In the genomic region with DNA sequence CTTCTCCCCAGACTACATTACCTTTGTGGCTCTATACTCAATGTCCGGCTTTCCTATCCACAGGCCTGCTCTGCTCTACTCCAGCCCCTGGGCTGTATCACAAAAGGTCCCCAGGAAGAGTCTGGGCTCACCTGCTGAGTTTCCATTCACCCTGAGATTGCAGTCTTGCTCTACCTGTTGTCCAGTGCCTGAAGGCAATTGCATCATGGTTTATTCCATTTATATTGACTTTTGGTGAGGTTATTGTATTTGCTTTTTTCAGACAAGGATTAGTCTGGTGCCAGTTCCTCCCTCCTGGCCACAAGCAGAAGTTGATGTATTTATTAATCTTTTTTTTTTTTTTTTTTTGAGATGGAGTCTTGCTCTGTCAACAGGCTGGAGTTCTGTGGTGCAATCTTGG, we compare ENCODE assay signal across 13 cellular contexts.
DNase-seq lines count a peak whose midpoint lies in the region; ATAC-seq and TF ChIP-seq lines count a peak whose summit lies in the region.
"Had no signal": no experiment of that assay in that cellular context is flagged by ENCODE, and none has a peak within 500 bp of the region (broad histone marks: within the 10 kb centered on the region; RNA-seq: fewer than 3 reads in every experiment).

No MANE protein-coding gene starts in this region.

- H3K9me3 ChIP-seq in breast epithelium (no peaks in the 10 kb centered on the region), lower lobe of right lung (no peaks in the 10 kb centered on the region)
- H3K9me3 ChIP-seq: Caco-2 had no signal

- intact Hi-C loops in breast epithelium (cut with DNase I; ENCODE audit: low total_unique reads), result no loop called here
- intact Hi-C loops in lower lobe of right lung (cut with DNase I), result no loop called here

- peak; percentile 18 to 85 for DNase-seq in T47D (ENCODE audit: low read depth in 1 of 2, low spot score in 1 of 2)
- DNase-seq in breast epithelium (ENCODE audit: low spot score in 2 of 2), result no peak
- DNase-seq in NCI-H69 (lab: John Stamatoyannopoulos, UW), result peak; percentile 24
- DNase-seq in epithelial cell of esophagus (ENCODE audit: low read depth), result peak; percentile 4
- DNase-seq in lower lobe of right lung, result no peak
- no peak for DNase-seq in activated gamma-delta T cell treated with Interleukin-2 at 50 U/mL for 16 hours
- DNase-seq in DMS153 treated with DMSO at 0.1 percent for 48 hours (lab: John Stamatoyannopoulos, UW; ENCODE audit: unreplicated experiment), result no peak
- DNase-seq: CD8-positive, alpha-beta memory T cell; DMS79; GM23248 had no signal

- no peak for TF ChIP-seq POLR2A in breast epithelium (IDR thresholded peaks at IDR 0.05)

- no peak for ATAC-seq in lower lobe of right lung
- ATAC-seq: HCT116 had no signal

- TF ChIP-seq CTCF in breast epithelium (IDR thresholded peaks at IDR 0.05) (no peak), epithelial cell of esophagus (IDR thresholded peaks at IDR 0.05; ENCODE audit: insufficient read depth, low read depth, low read length, missing control alignments) (no peak), lower lobe of right lung (IDR thresholded peaks at IDR 0.05) (no peak)

- in situ Hi-C loops in T47D (cut with HindIII; ENCODE audit: low pct_unique_long_range_greater_than_20kb, low sequenced_read_pairs), result no loop called here

- no peaks in the 10 kb centered on the region for H3K27me3 ChIP-seq in breast epithelium
- no peaks in the 10 kb centered on the region for H3K27me3 ChIP-seq in lower lobe of right lung (ENCODE audit: low read depth)

- H3K27ac ChIP-seq in breast epithelium, result peak overlapping the region in 1 of 2 donors; percentile 38
- no peak overlapping the region for H3K27ac ChIP-seq in lower lobe of right lung
- H3K27ac ChIP-seq: GM23248, HL-60 had no signal

- H3K36me3 ChIP-seq in breast epithelium, result no peaks in the 10 kb centered on the region
- no peaks in the 10 kb centered on the region for H3K36me3 ChIP-seq in lower lobe of right lung

- H3K4me3 ChIP-seq in breast epithelium, result no peak overlapping the region
- no peak overlapping the region for H3K4me3 ChIP-seq in epithelial cell of esophagus (ENCODE audit: low read length)
- H3K4me3 ChIP-seq in lower lobe of right lung, result no peak overlapping the region
- H3K4me3 ChIP-seq: GM23248 had no signal

- H3K4me1 ChIP-seq in breast epithelium (no peaks in the 10 kb centered on the region), lower lobe of right lung (no peaks in the 10 kb centered on the region)
- H3K4me1 ChIP-seq: Caco-2 had no signal

Comparison
In these comparisons a context has a peak if more than half of its experiments do, and no peak if none do; other contexts are left out.
1. DNase-seq: peak in T47D (2 of 2), NCI-H69 (single experiment) and epithelial cell of esophagus (single experiment); none in breast epithelium (0 of 2), lower lobe of right lung (single experiment), activated gamma-delta T cell treated with Interleukin-2 at 50 U/mL for 16 hours (single experiment) and DMS153 treated with DMSO at 0.1 percent for 48 hours (single experiment).